Comparison of ENCODE assay signal across 15 cellular contexts in genomic region chr7:36766451-36766850, GRCh38. TPM values are rescaled to one million over a fixed set of nuclear protein-coding genes. Genes with fewer than 3 reads are reported as not detected.
DNase-seq lines count a peak whose midpoint lies in the region; ATAC-seq and TF ChIP-seq lines count a peak whose summit lies in the region.
"Had no signal": no experiment of that assay in that cellular context is flagged by ENCODE, and none has a peak within 500 bp of the region (broad histone marks: within the 10 kb centered on the region; RNA-seq: fewer than 3 reads in every experiment).

No MANE protein-coding gene starts in this region.

- H4K20me1 ChIP-seq in neural cell (ENCODE audit: insufficient read depth) = no peaks in the 10 kb centered on the region

- no peaks in the 10 kb centered on the region for H3K36me3 ChIP-seq in neural cell (ENCODE audit: insufficient read depth, low read length)
- no peaks in the 10 kb centered on the region for H3K36me3 ChIP-seq in CD8-positive, alpha-beta memory T cell (ENCODE audit: insufficient read depth, low read length)
- H3K36me3 ChIP-seq: HAP-1 had no signal

- DNase-seq in natural killer cell = no peak
- no peak for DNase-seq in natural killer cell treated with Interleukin-12 subunit alpha and Interleukin-12 subunit beta and Interleukin-15 and Interleukin-18, amount 100 ng/mL, for 72 hours (ENCODE audit: low spot score)
- DNase-seq in progenitor cell of endocrine pancreas (ENCODE audit: low spot score, unreplicated experiment) = no peak
- no peak for DNase-seq in CD8-positive, alpha-beta memory T cell
- DNase-seq in G401 (ENCODE audit: low spot score) = no peak
- DNase-seq: C1 segment of cervical spinal cord; CD8-positive, alpha-beta T cell; DMS53; DMS79 treated with DMSO at 0.1 percent for 48 hours; GOT3; HFFc6 had no signal

- CTCF ChIA-PET in CD8-positive, alpha-beta memory T cell (lab: Charles Lee) = no interaction called here

- peaks cover 8% of the 10 kb centered on the region for H3K4me1 ChIP-seq in CD8-positive, alpha-beta memory T cell (ENCODE audit: insufficient read depth, low read length)

- H3K9ac ChIP-seq in neural cell (ENCODE audit: low read length) = peak overlapping the region; percentile 59

- H3K4me1 Mint-ChIP-seq in natural killer cell = peaks cover 42 to 51% of the 10 kb centered on the region in 2 donors
- peaks cover 24 to 49% of the 10 kb centered on the region in 2 donors for H3K4me1 Mint-ChIP-seq in natural killer cell treated with Interleukin-12 subunit alpha and Interleukin-12 subunit beta and Interleukin-15 and Interleukin-18, amount 100 ng/mL, for 72 hours (ENCODE audit: low read depth in 2 of 2)
- H3K4me1 Mint-ChIP-seq in progenitor cell of endocrine pancreas (ENCODE audit: low read depth) = peaks cover 40% of the 10 kb centered on the region
- peaks cover 18 to 54% (median 25%) of the 10 kb centered on the region in 3 donors for H3K4me1 Mint-ChIP-seq in CD8-positive, alpha-beta memory T cell

- no peaks in the 10 kb centered on the region for H3K9me3 Mint-ChIP-seq in natural killer cell
- peaks cover 3% of the 10 kb centered on the region for H3K9me3 Mint-ChIP-seq in natural killer cell treated with Interleukin-12 subunit alpha and Interleukin-12 subunit beta and Interleukin-15 and Interleukin-18, amount 100 ng/mL, for 72 hours
- peaks cover 14% of the 10 kb centered on the region for H3K9me3 Mint-ChIP-seq in progenitor cell of endocrine pancreas (ENCODE audit: low read depth)
- H3K9me3 Mint-ChIP-seq in CD8-positive, alpha-beta memory T cell = no peaks in the 10 kb centered on the region
- H3K9me3 Mint-ChIP-seq: CD8-positive, alpha-beta T cell had no signal

- peak; percentile 38 for TF ChIP-seq EP300 in neural cell (conservative IDR thresholded peaks at IDR 0.05; ENCODE audit: poor library complexity, severe bottlenecking)

- TF ChIP-seq CTCF in natural killer cell (IDR thresholded peaks at IDR 0.05) = no peak
- TF ChIP-seq CTCF in neural cell (IDR thresholded peaks at IDR 0.05; ENCODE audit: poor library complexity, severe bottlenecking) = peak; percentile 49
- TF ChIP-seq CTCF in progenitor cell of endocrine pancreas (IDR thresholded peaks at IDR 0.05; ENCODE audit: unreplicated experiment) = no peak

- in situ Hi-C loops in G401 (cut with HindIII; ENCODE audit: low sequenced_read_pairs) = no loop called here

- TF ChIP-seq RAD21 in neural cell (conservative IDR thresholded peaks at IDR 0.05) = peak; percentile 57

- H3K27ac ChIP-seq in neural cell (ENCODE audit: low read length) = peak overlapping the region; percentile 85
- no peak overlapping the region for H3K27ac ChIP-seq in CD8-positive, alpha-beta memory T cell (ENCODE audit: low read depth, low read length)

- peak overlapping the region; percentile 47 for H2AFZ ChIP-seq in neural cell (ENCODE audit: low read depth, low read length)

- H3K27ac Mint-ChIP-seq in natural killer cell (peak overlapping the region; percentile 45 to 79), progenitor cell of endocrine pancreas (peak overlapping the region; percentile 42)
- no peak overlapping the region for H3K27ac Mint-ChIP-seq in natural killer cell treated with Interleukin-12 subunit alpha and Interleukin-12 subunit beta and Interleukin-15 and Interleukin-18, amount 100 ng/mL, for 72 hours
- H3K27ac Mint-ChIP-seq in CD8-positive, alpha-beta memory T cell = peak overlapping the region in 1 of 8 donors; percentile 64
- H3K27ac Mint-ChIP-seq: CD8-positive, alpha-beta T cell; HFFc6 had no signal

- H3K4me3 ChIP-seq in neural cell (ENCODE audit: low read length) = peak overlapping the region; percentile 11
- H3K4me3 ChIP-seq in CD8-positive, alpha-beta memory T cell (ENCODE audit: low read length) = no peak overlapping the region
- H3K4me3 ChIP-seq: HAP-1 had no signal

- H3K79me2 ChIP-seq in neural cell (replicated peaks; ENCODE audit: insufficient read depth, low read length) = no peaks in the 10 kb centered on the region

- intact Hi-C loops in natural killer cell (cut with micrococcal nuclease) = no loop called here

- no peak overlapping the region for H3K4me3 Mint-ChIP-seq in natural killer cell
- no peak overlapping the region for H3K4me3 Mint-ChIP-seq in natural killer cell treated with Interleukin-12 subunit alpha and Interleukin-12 subunit beta and Interleukin-15 and Interleukin-18, amount 100 ng/mL, for 72 hours
- no peak overlapping the region for H3K4me3 Mint-ChIP-seq in progenitor cell of endocrine pancreas (ENCODE audit: low read depth)
- no peak overlapping the region for H3K4me3 Mint-ChIP-seq in CD8-positive, alpha-beta memory T cell
- H3K4me3 Mint-ChIP-seq: CD8-positive, alpha-beta T cell; HFFc6 had no signal

- H3K9me3 ChIP-seq in neural cell (ENCODE audit: low read length) = no peaks in the 10 kb centered on the region
- H3K9me3 ChIP-seq in CD8-positive, alpha-beta memory T cell (ENCODE audit: low read length) = no peaks in the 10 kb centered on the region
- H3K9me3 ChIP-seq: HAP-1 had no signal

- H3F3A ChIP-seq in neural cell (ENCODE audit: insufficient read depth, low read length, poor library complexity, severe bottlenecking) = no peaks in the 10 kb centered on the region

- H3K27me3 ChIP-seq in neural cell (ENCODE audit: insufficient read depth, low read depth, low read length) = no peaks in the 10 kb centered on the region
- no peaks in the 10 kb centered on the region for H3K27me3 ChIP-seq in CD8-positive, alpha-beta memory T cell (ENCODE audit: insufficient read depth, low read length, poor library complexity, severe bottlenecking)

- ATAC-seq in natural killer cell = no peak
- no peak for ATAC-seq in natural killer cell treated with Interleukin-12 subunit alpha and Interleukin-12 subunit beta and Interleukin-15 and Interleukin-18, amount 100 ng/mL, for 72 hours
- ATAC-seq: CD8-positive, alpha-beta T cell had no signal

- H3K4me2 ChIP-seq in neural cell (ENCODE audit: low read length) = no peak overlapping the region

- POLR2A ChIA-PET in CD8-positive, alpha-beta memory T cell (lab: Charles Lee) = no interaction called here

- H3K36me3 Mint-ChIP-seq in natural killer cell = no peaks in the 10 kb centered on the region
- no peaks in the 10 kb centered on the region for H3K36me3 Mint-ChIP-seq in natural killer cell treated with Interleukin-12 subunit alpha and Interleukin-12 subunit beta and Interleukin-15 and Interleukin-18, amount 100 ng/mL, for 72 hours
- H3K36me3 Mint-ChIP-seq in progenitor cell of endocrine pancreas (ENCODE audit: insufficient read depth) = peaks cover 2% of the 10 kb centered on the region
- peaks cover 0 to 6% (median 0%) of the 10 kb centered on the region in 3 donors for H3K36me3 Mint-ChIP-seq in CD8-positive, alpha-beta memory T cell
- H3K36me3 Mint-ChIP-seq: CD8-positive, alpha-beta T cell had no signal

- no peaks in the 10 kb centered on the region for H3K9me2 ChIP-seq in neural cell (ENCODE audit: insufficient read depth, low read length)

- no peaks in the 10 kb centered on the region for H3K27me3 Mint-ChIP-seq in natural killer cell (ENCODE audit: low read depth in 2 of 2)
- no peaks in the 10 kb centered on the region for H3K27me3 Mint-ChIP-seq in natural killer cell treated with Interleukin-12 subunit alpha and Interleukin-12 subunit beta and Interleukin-15 and Interleukin-18, amount 100 ng/mL, for 72 hours
- H3K27me3 Mint-ChIP-seq in progenitor cell of endocrine pancreas = no peaks in the 10 kb centered on the region
- H3K27me3 Mint-ChIP-seq in CD8-positive, alpha-beta memory T cell = peaks cover 0 to 3% of the 10 kb centered on the region in 2 donors

TF ChIP-seq in neural cell, 6 proteins besides CTCF, POLR2A, EP300 and RAD21:
- TF ChIP-seq MXI1 (conservative IDR thresholded peaks at IDR 0.05; ENCODE audit: poor library complexity, severe bottlenecking) (no peak), REST (IDR thresholded peaks at IDR 0.05; ENCODE audit: borderline replicate concordance) (peak; percentile 82), TAF1 (IDR thresholded peaks at IDR 0.05; ENCODE audit: low read depth) (no peak), SMC3 (conservative IDR thresholded peaks at IDR 0.05; ENCODE audit: poor library complexity) (peak; percentile 57), EZH2 (IDR thresholded peaks at IDR 0.05; ENCODE audit: borderline replicate concordance, insufficient read depth, low read length, poor library complexity, severe bottlenecking) (no peak), POLR2AphosphoS5 (IDR thresholded peaks at IDR 0.05) (peak; percentile 41)

RNA-seq across cellular contexts. Expression of gene AOAH, which starts 42.2 kb away (rescaled TPM):
- 100 to 1,000 TPM; 263 to 403 (median 312) TPM for total RNA-seq in natural killer cell
- 100 to 1,000 TPM; 108 to 136 TPM for total RNA-seq in natural killer cell treated with Interleukin-12 subunit alpha and Interleukin-12 subunit beta and Interleukin-15 and Interleukin-18, amount 100 ng/mL, for 72 hours
- polyA plus RNA-seq in neural cell = 0.76 and 4.3 TPM in 2 replicates
- polyA minus RNA-seq in neural cell = 1.5 and 1.9 TPM in 2 replicates
- 1.00 and 3.3 TPM in 2 replicates for total RNA-seq in progenitor cell of endocrine pancreas
- 10 to 100 TPM; 25.0 to 26.4 TPM for total RNA-seq in CD8-positive, alpha-beta memory T cell
- 59.2 TPM for polyA plus RNA-seq in CD8-positive, alpha-beta memory T cell
- 3.2 and 5.2 TPM in 2 replicates for total RNA-seq in G401 (2014; rRNA removed; shearing (Covaris generic))
- total RNA-seq: A673, HFFc6 had no signal
- polyA plus RNA-seq: BJ had no signal

Comparison
In these comparisons a context has a peak if more than half of its experiments do, and no peak if none do; other contexts are left out.
1. H3K27ac Mint-ChIP-seq: peak in natural killer cell (2 of 2) and progenitor cell of endocrine pancreas (single experiment); none in natural killer cell treated with Interleukin-12 subunit alpha and Interleukin-12 subunit beta and Interleukin-15 and Interleukin-18, amount 100 ng/mL, for 72 hours (0 of 2).